In genomic region chr7:45061352-45061751, GRCh38 we compare ENCODE assay signal across 21 cellular contexts. TPM values are rescaled to one million over a fixed set of nuclear protein-coding genes. Genes with fewer than 3 reads are reported as not detected.
A peak's percentile ranks its signal among the peaks of the same experiment; 100 is the strongest.
DNase-seq lines count a peak whose midpoint lies in the region; ATAC-seq lines count a peak whose summit lies in the region.
"Had no signal": no experiment of that assay in that cellular context is flagged by ENCODE, and none has a peak within 500 bp of the region (broad histone marks: within the 10 kb centered on the region; RNA-seq: fewer than 3 reads in every experiment).

No MANE protein-coding gene starts in this region.

- H3K27me3 ChIP-seq in CD4-positive, CD25-positive, alpha-beta regulatory T cell (ENCODE audit: control insufficient read depth, insufficient read depth, low read length): no peaks in the 10 kb centered on the region
- H3K27me3 ChIP-seq: ovary, right atrium auricular region had no signal

- H3K27ac Mint-ChIP-seq in activated CD4-positive, alpha-beta T cell treated with anti-CD3 and anti-CD28 coated beads for 36 hours: peak overlapping the region; percentile 81
- peak overlapping the region; percentile 32 to 79 (median 51) for H3K27ac Mint-ChIP-seq in CD4-positive, CD25-positive, alpha-beta regulatory T cell
- H3K27ac Mint-ChIP-seq in activated T-helper 17 cell treated with anti-CD3 and anti-CD28 coated beads, Interleukin-2, amount 50 U/mL, for 72 hours: peak overlapping the region; percentile 64
- H3K27ac Mint-ChIP-seq in memory B cell: peak overlapping the region; percentile 13
- H3K27ac Mint-ChIP-seq: type B pancreatic cell had no signal

- CTCF ChIA-PET in activated CD4-positive, alpha-beta T cell treated with anti-CD3 and anti-CD28 coated beads for 36 hours (lab: Charles Lee): interaction anchor here (1.3 kb wide), 1 partner anchor 9 kb away, joined by 6 read pairs; no protein-coding TSS in a partner anchor

- no peak for ATAC-seq in activated CD4-positive, alpha-beta T cell treated with anti-CD3 and anti-CD28 coated beads for 36 hours
- no peak for ATAC-seq in CD4-positive, CD25-positive, alpha-beta regulatory T cell (ENCODE audit: low read depth in 2 of 2)
- no peak for ATAC-seq in activated T-helper 17 cell treated with anti-CD3 and anti-CD28 coated beads, Interleukin-2, amount 50 U/mL, for 72 hours (replicated peaks)
- no peak for ATAC-seq in memory B cell (ENCODE audit: low read depth)

- no peaks in the 10 kb centered on the region for H3K9me3 ChIP-seq in CD4-positive, CD25-positive, alpha-beta regulatory T cell (ENCODE audit: control insufficient read depth in 2 of 2, low read length in 2 of 2)
- H3K9me3 ChIP-seq: ovary, right atrium auricular region had no signal

- H3K4me3 ChIP-seq in CD4-positive, CD25-positive, alpha-beta regulatory T cell (ENCODE audit: low read depth, low read length): peak overlapping the region; percentile 8
- H3K4me3 ChIP-seq: ovary, right atrium auricular region had no signal

- peak overlapping the region; percentile 41 for H3K27ac ChIP-seq in CD4-positive, CD25-positive, alpha-beta regulatory T cell (ENCODE audit: insufficient read depth, low read length, poor library complexity, severe bottlenecking)
- H3K27ac ChIP-seq: ovary, right atrium auricular region had no signal

- peaks cover 45% of the 10 kb centered on the region for H3K36me3 Mint-ChIP-seq in activated CD4-positive, alpha-beta T cell treated with anti-CD3 and anti-CD28 coated beads for 36 hours (ENCODE audit: low read depth)
- H3K36me3 Mint-ChIP-seq in CD4-positive, CD25-positive, alpha-beta regulatory T cell: peaks cover 57% of the 10 kb centered on the region
- H3K36me3 Mint-ChIP-seq in activated T-helper 17 cell treated with anti-CD3 and anti-CD28 coated beads, Interleukin-2, amount 50 U/mL, for 72 hours (ENCODE audit: low read depth): peaks cover 84% of the 10 kb centered on the region
- peaks cover 36% of the 10 kb centered on the region for H3K36me3 Mint-ChIP-seq in memory B cell

- H3K9me3 Mint-ChIP-seq in activated CD4-positive, alpha-beta T cell treated with anti-CD3 and anti-CD28 coated beads for 36 hours (ENCODE audit: low read depth): no peaks in the 10 kb centered on the region
- no peaks in the 10 kb centered on the region for H3K9me3 Mint-ChIP-seq in CD4-positive, CD25-positive, alpha-beta regulatory T cell
- no peaks in the 10 kb centered on the region for H3K9me3 Mint-ChIP-seq in activated T-helper 17 cell treated with anti-CD3 and anti-CD28 coated beads, Interleukin-2, amount 50 U/mL, for 72 hours
- no peaks in the 10 kb centered on the region for H3K9me3 Mint-ChIP-seq in memory B cell
- H3K9me3 Mint-ChIP-seq: type B pancreatic cell had no signal

- POLR2A ChIA-PET in activated CD4-positive, alpha-beta T cell treated with anti-CD3 and anti-CD28 coated beads for 36 hours (lab: Charles Lee): no interaction called here

- H3K4me1 Mint-ChIP-seq in activated CD4-positive, alpha-beta T cell treated with anti-CD3 and anti-CD28 coated beads for 36 hours: peaks cover 60% of the 10 kb centered on the region
- H3K4me1 Mint-ChIP-seq in CD4-positive, CD25-positive, alpha-beta regulatory T cell: peaks cover 30 to 93% (median 63%) of the 10 kb centered on the region in 4 donors
- H3K4me1 Mint-ChIP-seq in activated T-helper 17 cell treated with anti-CD3 and anti-CD28 coated beads, Interleukin-2, amount 50 U/mL, for 72 hours: peaks cover 38% of the 10 kb centered on the region
- peaks cover 39% of the 10 kb centered on the region for H3K4me1 Mint-ChIP-seq in memory B cell

- peaks cover 74% of the 10 kb centered on the region for H3K36me3 ChIP-seq in CD4-positive, CD25-positive, alpha-beta regulatory T cell (ENCODE audit: control insufficient read depth, insufficient read depth, low read length)
- H3K36me3 ChIP-seq: ovary had no signal

- intact Hi-C loops in activated CD4-positive, alpha-beta T cell treated with anti-CD3 and anti-CD28 coated beads for 36 hours (cut with DNase I, micrococcal nuclease): no loop called here

- DNase-seq in activated CD4-positive, alpha-beta T cell treated with anti-CD3 and anti-CD28 coated beads for 36 hours: no peak
- no peak for DNase-seq in activated CD4-positive, alpha-beta T cell treated with anti-CD3 and anti-CD28 coated beads, Interleukin-2, amount 50 U/mL, for 48 hours
- no peak for DNase-seq in CD4-positive, CD25-positive, alpha-beta regulatory T cell
- DNase-seq in memory B cell (ENCODE audit: low spot score in 2 of 2) (no peak), NCI-H1048 (lab: John Stamatoyannopoulos, UW) (no peak), KG1 (lab: John Stamatoyannopoulos, UW) (no peak)
- no peak for DNase-seq in stimulated activated CD8-positive, alpha-beta memory T cell treated with anti-CD3 and anti-CD28 coated beads, Interleukin-4, amount 100 ng/mL, for 48 hours
- DNase-seq: amygdala; Calu3; glutamatergic neuron; mesenchymal stem cell; NCI-H1105 treated with DMSO at 0.1 percent for 48 hours; NCI-H2029 treated with DMSO at 0.1 percent for 48 hours; ovary; SHP77 treated with DMSO at 0.1 percent for 48 hours; stimulated activated CD4-positive, alpha-beta T cell treated with anti-CD3 and anti-CD28 coated beads, Interleukin-12 subunit alpha, Interleukin-12 subunit beta, amount 100 ng/mL, for 4 hours; stimulated activated CD4-positive, alpha-beta T cell treated with anti-CD3 and anti-CD28 coated beads, Interleukin-4, amount 100 ng/mL, for 4 hours had no signal

- H3K4me3 Mint-ChIP-seq in activated CD4-positive, alpha-beta T cell treated with anti-CD3 and anti-CD28 coated beads for 36 hours: no peak overlapping the region
- peak overlapping the region in 3 of 4 donors; percentile 58 to 75 (median 69) for H3K4me3 Mint-ChIP-seq in CD4-positive, CD25-positive, alpha-beta regulatory T cell
- H3K4me3 Mint-ChIP-seq in activated T-helper 17 cell treated with anti-CD3 and anti-CD28 coated beads, Interleukin-2, amount 50 U/mL, for 72 hours: peak overlapping the region; percentile 23
- H3K4me3 Mint-ChIP-seq in memory B cell: no peak overlapping the region
- H3K4me3 Mint-ChIP-seq: type B pancreatic cell had no signal

- peaks cover 49% of the 10 kb centered on the region for H3K4me1 ChIP-seq in CD4-positive, CD25-positive, alpha-beta regulatory T cell (ENCODE audit: control insufficient read depth, insufficient read depth, low read length, poor library complexity, severe bottlenecking)
- H3K4me1 ChIP-seq: right atrium auricular region had no signal

- no peaks in the 10 kb centered on the region for H3K27me3 Mint-ChIP-seq in activated CD4-positive, alpha-beta T cell treated with anti-CD3 and anti-CD28 coated beads for 36 hours
- no peaks in the 10 kb centered on the region for H3K27me3 Mint-ChIP-seq in CD4-positive, CD25-positive, alpha-beta regulatory T cell
- no peaks in the 10 kb centered on the region for H3K27me3 Mint-ChIP-seq in activated T-helper 17 cell treated with anti-CD3 and anti-CD28 coated beads, Interleukin-2, amount 50 U/mL, for 72 hours
- no peaks in the 10 kb centered on the region for H3K27me3 Mint-ChIP-seq in memory B cell
- H3K27me3 Mint-ChIP-seq: type B pancreatic cell had no signal

RNA-seq across cellular contexts. Expression of gene NACAD, which starts 27.4 kb away (rescaled TPM):
- under 1 TPM; 0.14 to 0.21 TPM for total RNA-seq in activated CD4-positive, alpha-beta T cell treated with anti-CD3 and anti-CD28 coated beads for 36 hours
- total RNA-seq in CD4-positive, CD25-positive, alpha-beta regulatory T cell: 0.07 TPM
- polyA plus RNA-seq in CD4-positive, CD25-positive, alpha-beta regulatory T cell: not detected
- 1 to 10 TPM in 1 of 2 donors, under 1 TPM in 1; 0.71 to 1.3 TPM for total RNA-seq in activated T-helper 17 cell treated with anti-CD3 and anti-CD28 coated beads, Interleukin-2, amount 50 U/mL, for 72 hours
- total RNA-seq: T-helper 1 cell treated with Interleukin-12 subunit alpha and Interleukin-12 subunit beta and Interleukin-4 antibody, amounts not matched to agents 30 ng/mL and 1 ng/mL, for 36 hours had no signal

RNA-seq across cellular contexts. Expression of gene TBRG4, which starts 50.1 kb away (rescaled TPM):
- 100 to 1,000 TPM; 158 to 163 TPM for total RNA-seq in activated CD4-positive, alpha-beta T cell treated with anti-CD3 and anti-CD28 coated beads for 36 hours
- 48.4 TPM for total RNA-seq in CD4-positive, CD25-positive, alpha-beta regulatory T cell
- polyA plus RNA-seq in CD4-positive, CD25-positive, alpha-beta regulatory T cell: 10 to 100 TPM; 42.6 to 54.3 (median 45.2) TPM
- total RNA-seq in activated T-helper 17 cell treated with anti-CD3 and anti-CD28 coated beads, Interleukin-2, amount 50 U/mL, for 72 hours: 100 to 1,000 TPM; 119 to 177 TPM

Comparison
In these comparisons a context has a peak if more than half of its experiments do, and no peak if none do; other contexts are left out.
1. H3K27ac Mint-ChIP-seq: peak in every context shown above with its lines; median percentile 81 in activated CD4-positive, alpha-beta T cell treated with anti-CD3 and anti-CD28 coated beads for 36 hours; 64 in activated T-helper 17 cell treated with anti-CD3 and anti-CD28 coated beads, Interleukin-2, amount 50 U/mL, for 72 hours; 51 in CD4-positive, CD25-positive, alpha-beta regulatory T cell; 13 in memory B cell.
2. H3K4me3 Mint-ChIP-seq: peak in CD4-positive, CD25-positive, alpha-beta regulatory T cell (3 of 4) and activated T-helper 17 cell treated with anti-CD3 and anti-CD28 coated beads, Interleukin-2, amount 50 U/mL, for 72 hours (single experiment); none in activated CD4-positive, alpha-beta T cell treated with anti-CD3 and anti-CD28 coated beads for 36 hours (single experiment) and memory B cell (single experiment).